14 cellular contexts compared by ENCODE assay signal in the genomic region with DNA sequence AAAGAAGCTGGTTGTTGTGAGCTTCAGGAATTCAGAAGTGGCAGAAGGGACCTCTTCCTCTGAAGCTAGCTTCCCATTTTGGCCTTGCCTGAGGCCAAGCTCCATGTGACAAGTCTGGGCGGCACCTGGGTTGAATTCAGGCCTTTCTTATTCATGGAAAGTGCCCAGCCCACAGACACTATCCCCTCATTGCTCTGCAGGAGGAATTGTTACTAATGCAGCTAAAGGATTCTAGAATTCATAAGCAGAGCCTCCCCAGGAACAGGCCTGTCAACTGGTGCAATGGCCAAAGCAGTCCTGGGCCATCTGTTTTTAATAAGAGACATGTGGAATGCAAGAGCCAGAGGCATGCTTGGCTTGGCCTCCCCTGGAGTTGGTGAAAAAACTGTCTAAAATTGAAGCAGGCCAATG.
A peak's percentile ranks its signal among the peaks of the same experiment; 100 is the strongest.
DNase-seq lines count a peak whose midpoint lies in the region; ATAC-seq and TF ChIP-seq lines count a peak whose summit lies in the region.
"Had no signal": no experiment of that assay in that cellular context is flagged by ENCODE, and none has a peak within 500 bp of the region (broad histone marks: within the 10 kb centered on the region; RNA-seq: fewer than 3 reads in every experiment).

No MANE protein-coding gene starts in this region.

- no peak overlapping the region for H2AFZ ChIP-seq in GM23338

- H3K27me3 Mint-ChIP-seq in GM23338 (ENCODE audit: insufficient read depth, low read depth, poor library complexity): no peaks in the 10 kb centered on the region
- H3K27me3 Mint-ChIP-seq: memory B cell had no signal

- H3K27ac Mint-ChIP-seq in GM23338: no peak overlapping the region
- H3K27ac Mint-ChIP-seq: memory B cell had no signal

- H3K79me2 ChIP-seq in GM23338 (replicated peaks; ENCODE audit: insufficient read depth): no peaks in the 10 kb centered on the region

- H3K9me3 Mint-ChIP-seq in GM23338: no peaks in the 10 kb centered on the region
- H3K9me3 Mint-ChIP-seq: memory B cell had no signal

- peaks cover 15% of the 10 kb centered on the region; the same call in 2 of the 3 replicates for H3K4me1 Mint-ChIP-seq in GM23338

- TF ChIP-seq CTCF in GM23338 (conservative IDR thresholded peaks at IDR 0.05; ENCODE audit: low read depth in 2 of 2): no peak

- no peak overlapping the region for H3K4me2 ChIP-seq in GM23338

- H3K4me3 Mint-ChIP-seq in GM23338: no peak overlapping the region
- H3K4me3 Mint-ChIP-seq: memory B cell had no signal

- H3K4me3 ChIP-seq in GM23338: no peak overlapping the region
- H3K4me3 ChIP-seq: BLaER1 treated with 17β-estradiol and CSF1 and Interleukin-3, amounts not matched to agents 10 nM and 100 nM; K562 had no signal

- H3K36me3 Mint-ChIP-seq in GM23338 (ENCODE audit: low read depth): no peaks in the 10 kb centered on the region
- H3K36me3 Mint-ChIP-seq: memory B cell had no signal

- H3K27me3 ChIP-seq in GM23338 (ENCODE audit: insufficient read depth): peaks cover 29% of the 10 kb centered on the region
- H3K27me3 ChIP-seq: BLaER1 treated with 17β-estradiol and CSF1 and Interleukin-3, amounts not matched to agents 10 nM and 100 nM had no signal

- H3K27ac ChIP-seq in GM23338 (ENCODE audit: low read depth): no peak overlapping the region
- H3K27ac ChIP-seq: BLaER1 treated with 17β-estradiol and CSF1 and Interleukin-3, amounts not matched to agents 10 nM and 100 nM had no signal

- H3F3A ChIP-seq in GM23338 (replicated peaks; ENCODE audit: low read depth): no peaks in the 10 kb centered on the region

- no peaks in the 10 kb centered on the region for H3K36me3 ChIP-seq in GM23338 (ENCODE audit: insufficient read depth)
- H3K36me3 ChIP-seq: BLaER1 treated with 17β-estradiol and CSF1 and Interleukin-3, amounts not matched to agents 10 nM and 100 nM had no signal

- DNase-seq in AG08395 (ENCODE audit: low spot score) (peak; percentile 84), GM03348 (ENCODE audit: low spot score) (peak; percentile 82), astrocyte of the hippocampus (ENCODE audit: low read depth, low spot score) (peak; percentile 29), hepatic stellate cell (ENCODE audit: low spot score) (peak; percentile 52), GM23338 (ENCODE audit: low spot score) (no peak), superior temporal gyrus (ENCODE audit: extremely low spot score) (no peak), pons (ENCODE audit: low spot score) (no peak)
- DNase-seq: activated naive CD4-positive, alpha-beta T cell treated with Interleukin-2 at 50 U/mL for 16 hours; NCI-H2227 treated with DMSO at 0.1 percent for 48 hours; small intestine had no signal

- H4K20me1 ChIP-seq in GM23338 (replicated peaks; ENCODE audit: insufficient read depth): no peaks in the 10 kb centered on the region
- H4K20me1 ChIP-seq: BLaER1 treated with 17β-estradiol and CSF1 and Interleukin-3, amounts not matched to agents 10 nM and 100 nM had no signal

- no peaks in the 10 kb centered on the region for H3K9me2 ChIP-seq in GM23338 (ENCODE audit: insufficient read depth)

- no peaks in the 10 kb centered on the region for H3K4me1 ChIP-seq in GM23338 (ENCODE audit: insufficient read depth)

- ATAC-seq in GM23338: no peak
- ATAC-seq in GM18907 (IDR thresholded peaks at IDR 0.05; ENCODE audit: unreplicated experiment): no peak
- ATAC-seq: K562 had no signal

TF ChIP-seq in GM23338, 12 proteins besides CTCF, POLR2A, EP300 and RAD21 (continues in another document):
- TF ChIP-seq STAT1 (IDR thresholded peaks at IDR 0.05; ENCODE audit: unreplicated experiment): no peak
- TF ChIP-seq ZNF114 (CRISPR knock-in tag; IDR thresholded peaks at IDR 0.05): no peak
- no peak for TF ChIP-seq ZNF331 (CRISPR knock-in tag; IDR thresholded peaks at IDR 0.05; ENCODE audit: low read depth)
- no peak for TF ChIP-seq EZH2 (IDR thresholded peaks at IDR 0.05; ENCODE audit: low read depth, unreplicated experiment)
- TF ChIP-seq, protein P1, sequence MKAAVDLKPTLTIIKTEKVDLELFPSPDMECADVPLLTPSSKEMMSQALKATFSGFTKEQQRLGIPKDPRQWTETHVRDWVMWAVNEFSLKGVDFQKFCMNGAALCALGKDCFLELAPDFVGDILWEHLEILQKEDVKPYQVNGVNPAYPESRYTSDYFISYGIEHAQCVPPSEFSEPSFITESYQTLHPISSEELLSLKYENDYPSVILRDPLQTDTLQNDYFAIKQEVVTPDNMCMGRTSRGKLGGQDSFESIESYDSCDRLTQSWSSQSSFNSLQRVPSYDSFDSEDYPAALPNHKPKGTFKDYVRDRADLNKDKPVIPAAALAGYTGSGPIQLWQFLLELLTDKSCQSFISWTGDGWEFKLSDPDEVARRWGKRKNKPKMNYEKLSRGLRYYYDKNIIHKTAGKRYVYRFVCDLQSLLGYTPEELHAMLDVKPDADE (IDR thresholded peaks at IDR 0.05): no peak
- no peak for TF ChIP-seq CREB1 (CRISPR knock-in tag; IDR thresholded peaks at IDR 0.05; ENCODE audit: low read depth)
- no peak for TF ChIP-seq EZH2phosphoT487 (IDR thresholded peaks at IDR 0.05; ENCODE audit: unreplicated experiment)
- TF ChIP-seq JUNB (IDR thresholded peaks at IDR 0.05; ENCODE audit: unreplicated experiment): no peak
- TF ChIP-seq NANOG (IDR thresholded peaks at IDR 0.05; ENCODE audit: borderline replicate concordance): no peak
- TF ChIP-seq, protein P2, sequence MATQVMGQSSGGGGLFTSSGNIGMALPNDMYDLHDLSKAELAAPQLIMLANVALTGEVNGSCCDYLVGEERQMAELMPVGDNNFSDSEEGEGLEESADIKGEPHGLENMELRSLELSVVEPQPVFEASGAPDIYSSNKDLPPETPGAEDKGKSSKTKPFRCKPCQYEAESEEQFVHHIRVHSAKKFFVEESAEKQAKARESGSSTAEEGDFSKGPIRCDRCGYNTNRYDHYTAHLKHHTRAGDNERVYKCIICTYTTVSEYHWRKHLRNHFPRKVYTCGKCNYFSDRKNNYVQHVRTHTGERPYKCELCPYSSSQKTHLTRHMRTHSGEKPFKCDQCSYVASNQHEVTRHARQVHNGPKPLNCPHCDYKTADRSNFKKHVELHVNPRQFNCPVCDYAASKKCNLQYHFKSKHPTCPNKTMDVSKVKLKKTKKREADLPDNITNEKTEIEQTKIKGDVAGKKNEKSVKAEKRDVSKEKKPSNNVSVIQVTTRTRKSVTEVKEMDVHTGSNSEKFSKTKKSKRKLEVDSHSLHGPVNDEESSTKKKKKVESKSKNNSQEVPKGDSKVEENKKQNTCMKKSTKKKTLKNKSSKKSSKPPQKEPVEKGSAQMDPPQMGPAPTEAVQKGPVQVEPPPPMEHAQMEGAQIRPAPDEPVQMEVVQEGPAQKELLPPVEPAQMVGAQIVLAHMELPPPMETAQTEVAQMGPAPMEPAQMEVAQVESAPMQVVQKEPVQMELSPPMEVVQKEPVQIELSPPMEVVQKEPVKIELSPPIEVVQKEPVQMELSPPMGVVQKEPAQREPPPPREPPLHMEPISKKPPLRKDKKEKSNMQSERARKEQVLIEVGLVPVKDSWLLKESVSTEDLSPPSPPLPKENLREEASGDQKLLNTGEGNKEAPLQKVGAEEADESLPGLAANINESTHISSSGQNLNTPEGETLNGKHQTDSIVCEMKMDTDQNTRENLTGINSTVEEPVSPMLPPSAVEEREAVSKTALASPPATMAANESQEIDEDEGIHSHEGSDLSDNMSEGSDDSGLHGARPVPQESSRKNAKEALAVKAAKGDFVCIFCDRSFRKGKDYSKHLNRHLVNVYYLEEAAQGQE (IDR thresholded peaks at IDR 0.05; ENCODE audit: unreplicated experiment): no peak

Comparison
In these comparisons a context has a peak if more than half of its experiments do, and no peak if none do; other contexts are left out.
1. DNase-seq: peak in AG08395 (single experiment), GM03348 (single experiment), astrocyte of the hippocampus (single experiment) and hepatic stellate cell (single experiment); none in GM23338 (single experiment), superior temporal gyrus (single experiment) and pons (single experiment).